ENCODE assay signal across 9 cellular contexts in the genomic region with DNA sequence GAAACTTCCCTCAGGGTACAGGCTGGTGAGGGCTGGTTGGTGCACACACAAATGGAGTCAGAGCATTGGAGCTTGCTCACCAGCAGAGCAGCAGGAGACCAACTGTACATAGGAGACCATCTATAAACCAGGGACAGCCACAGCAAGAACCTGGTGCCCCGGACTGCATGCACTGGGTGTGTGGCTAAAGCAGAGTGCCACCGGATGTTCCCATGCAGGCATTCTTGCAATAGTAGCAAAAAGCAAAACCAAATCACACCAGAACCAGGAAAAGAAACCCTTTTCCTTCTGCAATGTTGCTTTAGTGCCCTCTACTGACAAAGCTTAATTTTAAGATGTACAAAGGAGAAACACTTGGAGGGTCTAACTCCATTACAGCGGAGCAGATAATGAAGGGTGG.
DNase-seq lines count a peak whose midpoint lies in the region; ATAC-seq and TF ChIP-seq lines count a peak whose summit lies in the region.
"Had no signal": no experiment of that assay in that cellular context is flagged by ENCODE, and none has a peak within 500 bp of the region (broad histone marks: within the 10 kb centered on the region; RNA-seq: fewer than 3 reads in every experiment).

No MANE protein-coding gene starts in this region.

- H3K36me3 ChIP-seq in right lobe of liver: no peaks in the 10 kb centered on the region

- H3K9me3 ChIP-seq in right lobe of liver: no peaks in the 10 kb centered on the region

- peak; percentile 79 to 95 (median 82) for ATAC-seq in right lobe of liver
- no peak for ATAC-seq in left cardiac atrium
- ATAC-seq: effector memory CD8-positive, alpha-beta T cell had no signal

- H3K4me1 ChIP-seq in right lobe of liver: no peaks in the 10 kb centered on the region

- no peak for TF ChIP-seq POLR2A in right lobe of liver (IDR thresholded peaks at IDR 0.05)

- H3K4me3 ChIP-seq in right lobe of liver: no peak overlapping the region

- H3K27ac ChIP-seq in VCaP: no peak overlapping the region
- H3K27ac ChIP-seq in right lobe of liver: no peak overlapping the region

- no peaks in the 10 kb centered on the region for H3K27me3 ChIP-seq in right lobe of liver

- DNase-seq in DMS153 treated with DMSO at 0.1 percent for 48 hours (lab: John Stamatoyannopoulos, UW; ENCODE audit: unreplicated experiment): peak; percentile 5
- DNase-seq in KG1 (lab: John Stamatoyannopoulos, UW): peak; percentile 10
- no peak for DNase-seq in right lobe of liver
- no peak for DNase-seq in cerebellum (ENCODE audit: low spot score)
- DNase-seq in GM19240 (ENCODE audit: insufficient read length, low spot score): no peak
- no peak for DNase-seq in AG08396 (ENCODE audit: low spot score)
- DNase-seq in left cardiac atrium: no peak
- DNase-seq: effector memory CD8-positive, alpha-beta T cell had no signal

- peak; percentile 81 for TF ChIP-seq CTCF in VCaP (conservative IDR thresholded peaks at IDR 0.05)
- TF ChIP-seq CTCF in right lobe of liver (IDR thresholded peaks at IDR 0.05): peak; percentile 53 to 71 (median 61)

- 11% methylated on average over 3 of the region's 3 CpGs for WGBS in right lobe of liver (ENCODE audit: insufficient coverage, low coverage, low lambda C conversion rate, missing lambda C conversion rate)

- intact Hi-C loops in right lobe of liver (cut with DNase I): loop anchor here in 1 of 2 donors (10.0 kb wide), 1 partner anchor 94 kb away; no protein-coding TSS in a partner anchor
- intact Hi-C loops in left cardiac atrium (cut with DNase I): no loop called here

Comparison
In these comparisons a context has a peak if more than half of its experiments do, and no peak if none do; other contexts are left out.
1. DNase-seq: peak in DMS153 treated with DMSO at 0.1 percent for 48 hours (single experiment) and KG1 (single experiment); none in right lobe of liver (0 of 3), cerebellum (single experiment), GM19240 (single experiment), AG08396 (single experiment) and left cardiac atrium (single experiment).
2. ATAC-seq: peak in right lobe of liver (4 of 4); none in left cardiac atrium (0 of 2).